ENCODE assay signal across 27 cellular contexts in the genomic region with DNA sequence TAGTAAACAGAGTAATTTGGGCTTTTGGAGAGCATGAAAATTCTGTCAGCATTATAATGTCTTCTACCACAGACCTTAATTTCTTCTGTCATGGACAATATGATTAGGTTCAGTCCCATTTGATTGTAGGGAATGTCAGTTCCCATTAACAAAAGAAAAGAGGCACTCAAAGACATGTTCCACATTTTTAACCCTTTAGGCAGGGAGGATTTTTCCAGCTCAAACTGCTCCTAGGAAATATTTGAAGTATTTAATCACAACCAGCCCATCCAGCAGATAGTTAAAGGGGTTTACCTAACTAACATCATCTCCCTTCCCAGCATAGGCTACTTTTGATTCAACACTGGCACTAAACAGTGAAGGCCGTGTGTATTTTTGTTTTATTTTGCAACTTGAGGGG.
DNase-seq lines count a peak whose midpoint lies in the region; ATAC-seq and TF ChIP-seq lines count a peak whose summit lies in the region.
"Had no signal": no experiment of that assay in that cellular context is flagged by ENCODE, and none has a peak within 500 bp of the region (broad histone marks: within the 10 kb centered on the region; RNA-seq: fewer than 3 reads in every experiment).

No MANE protein-coding gene starts in this region.

- H3K4me1 Mint-ChIP-seq in WTC11 = peaks cover 76% of the 10 kb centered on the region
- H3K4me1 Mint-ChIP-seq: B cell; CD8-positive, alpha-beta memory T cell had no signal

- no peaks in the 10 kb centered on the region for H3K9me3 Mint-ChIP-seq in WTC11

- no peak overlapping the region for H2BK120ac ChIP-seq in neuronal stem cell (ENCODE audit: low read depth, low read length)

- H3K4me3 ChIP-seq in iPS-15b (ENCODE audit: low read depth, low read length) (peak overlapping the region; percentile 23), neuronal stem cell (ENCODE audit: low read length in 2 of 2) (no peak overlapping the region)
- H3K4me3 ChIP-seq: K562, Peyer's patch had no signal

- POLR2A ChIA-PET in WTC11 (lab: Charles Lee) = no interaction called here

- H3K4me1 ChIP-seq in iPS-15b (ENCODE audit: control insufficient read depth, insufficient read depth, low read length) = peaks cover 24% of the 10 kb centered on the region
- H3K4me1 ChIP-seq in neuronal stem cell (ENCODE audit: control insufficient read depth in 2 of 2, insufficient read depth in 1 of 2, low read depth in 1 of 2, low read length in 2 of 2) = peaks cover 10 to 22% of the 10 kb centered on the region in 2 donors
- H3K4me1 ChIP-seq: Peyer's patch had no signal

- H2AK5ac ChIP-seq in neuronal stem cell (ENCODE audit: low read depth, low read length) = no peak overlapping the region

- no peaks in the 10 kb centered on the region for H3K79me1 ChIP-seq in neuronal stem cell (ENCODE audit: low read depth, low read length)

- peak overlapping the region; percentile 99 for H3K4me3 Mint-ChIP-seq in WTC11
- H3K4me3 Mint-ChIP-seq: B cell; CD8-positive, alpha-beta memory T cell had no signal

- no peak overlapping the region for H4K8ac ChIP-seq in neuronal stem cell (ENCODE audit: low read depth, low read length)

- no peak overlapping the region for H3K23ac ChIP-seq in neuronal stem cell (ENCODE audit: low read depth, low read length, poor library complexity)

- H3K4me2 ChIP-seq in neuronal stem cell (ENCODE audit: insufficient read depth, low read length, poor library complexity, severe bottlenecking) = peak overlapping the region; percentile 57

- H4K91ac ChIP-seq in neuronal stem cell (ENCODE audit: low read depth, low read length, poor library complexity) = no peak overlapping the region

- H3K36me3 ChIP-seq in iPS-15b (ENCODE audit: control insufficient read depth, insufficient read depth, low read length) (peaks cover 28% of the 10 kb centered on the region), neuronal stem cell (replicated peaks in 1 of 2; ENCODE audit: control insufficient read depth in 2 of 2, insufficient read depth in 2 of 2, low read length in 2 of 2) (no peaks in the 10 kb centered on the region)
- H3K36me3 ChIP-seq: Peyer's patch had no signal

- no peaks in the 10 kb centered on the region for H3K27me3 ChIP-seq in iPS-15b (ENCODE audit: control insufficient read depth, insufficient read depth, low read length)
- H3K27me3 ChIP-seq in neuronal stem cell (ENCODE audit: control insufficient read depth in 3 of 3, insufficient read depth in 3 of 3, low read depth in 1 of 3, low read length in 3 of 3) = no peaks in the 10 kb centered on the region
- H3K27me3 ChIP-seq: Peyer's patch had no signal

- no peak overlapping the region for H3K4ac ChIP-seq in neuronal stem cell (ENCODE audit: low read length)

- H3K18ac ChIP-seq in neuronal stem cell (ENCODE audit: low read length) = no peak overlapping the region

- no peak; the same call in 1 of the 2 replicates for ATAC-seq in WTC11
- ATAC-seq in esophagus mucosa = no peak
- ATAC-seq: K562 had no signal

- DNase-seq in ELF-1 (ENCODE audit: low read depth, low spot score) (peak; percentile 4), WTC11 (ENCODE audit: low spot score) (no peak), neuronal stem cell (ENCODE audit: low spot score) (peak; percentile 42), NOMO-1 treated with DMSO at 0.1 percent for 48 hours (lab: John Stamatoyannopoulos, UW; ENCODE audit: unreplicated experiment) (no peak), kidney glomerular epithelial cell (lab: John Stamatoyannopoulos, UW) (no peak)
- DNase-seq: CD8-positive, alpha-beta memory T cell; DMS 273 treated with DMSO at 0.1 percent for 48 hours; DMS79; EL; GF-D8; Kasumi-1; NCI-H1092 treated with DMSO at 0.1 percent for 48 hours; NCI-H1436; NCI-H187; NCI-H2171 treated with DMSO at 0.1 percent for 48 hours; NCI-H345; NCI-H524; NCI-H774; NK-92 treated with Interleukin-12 subunit alpha and Interleukin-12 subunit beta, amount 100 ng/mL, for 24 hours; Peyer's patch; SHP77 treated with DMSO at 0.1 percent for 48 hours had no signal

- H2BK15ac ChIP-seq in neuronal stem cell (ENCODE audit: low read length) = no peak overlapping the region

- H3K27me3 Mint-ChIP-seq in WTC11 (ENCODE audit: low read depth) = no peaks in the 10 kb centered on the region; the same call in 1 of the 2 replicates
- H3K27me3 Mint-ChIP-seq: B cell; CD8-positive, alpha-beta memory T cell had no signal

- H3K9me3 ChIP-seq in iPS-15b (ENCODE audit: control insufficient read depth, insufficient read depth, low read length) (no peaks in the 10 kb centered on the region), neuronal stem cell (replicated peaks in 1 of 2; ENCODE audit: control insufficient read depth in 2 of 2, insufficient read depth in 1 of 2, low read depth in 1 of 2, low read length in 2 of 2) (no peaks in the 10 kb centered on the region)
- H3K9me3 ChIP-seq: Peyer's patch had no signal

- no peak overlapping the region for H3K14ac ChIP-seq in neuronal stem cell (ENCODE audit: low read length)

- peak overlapping the region; percentile 27 for H2AFZ ChIP-seq in neuronal stem cell (ENCODE audit: low read length)

- peaks cover 83% of the 10 kb centered on the region for H3K36me3 Mint-ChIP-seq in WTC11
- H3K36me3 Mint-ChIP-seq: CD8-positive, alpha-beta memory T cell had no signal

- TF ChIP-seq CTCF in WTC11 (IDR thresholded peaks at IDR 0.05) = no peak

- no peak overlapping the region for H2BK12ac ChIP-seq in neuronal stem cell (ENCODE audit: low read length)

- H2BK5ac ChIP-seq in neuronal stem cell (ENCODE audit: low read length) = no peak overlapping the region

- peak overlapping the region; percentile 91 for H3K27ac ChIP-seq in neuronal stem cell (replicated peaks; ENCODE audit: low read length)
- H3K27ac ChIP-seq: 22Rv1, C4-2B, Peyer's patch had no signal

- H3K9ac ChIP-seq in iPS-15b (ENCODE audit: low read depth, low read length) = no peak overlapping the region
- H3K9ac ChIP-seq in neuronal stem cell (ENCODE audit: low read depth, low read length, poor library complexity) = no peak overlapping the region

- CTCF ChIA-PET in WTC11 (lab: Charles Lee) = interaction anchor here (2.1 kb wide), 1 partner anchor 21 kb away, joined by 5 read pairs; no protein-coding TSS in a partner anchor

- no CpG with 5 or more reads among the region's 1 CpG for WGBS in neuronal stem cell (ENCODE audit: extremely low coverage in 2 of 2, insufficient read length in 2 of 2, insufficient replicate concordance in 1 of 2), 2 donors

- peak overlapping the region; percentile 90 for H3K27ac Mint-ChIP-seq in WTC11
- H3K27ac Mint-ChIP-seq: B cell; CD8-positive, alpha-beta memory T cell had no signal

TF ChIP-seq in WTC11, 78 proteins besides CTCF, POLR2A, EP300 and RAD21 (continues in another document):
- TF ChIP-seq, protein P1, sequence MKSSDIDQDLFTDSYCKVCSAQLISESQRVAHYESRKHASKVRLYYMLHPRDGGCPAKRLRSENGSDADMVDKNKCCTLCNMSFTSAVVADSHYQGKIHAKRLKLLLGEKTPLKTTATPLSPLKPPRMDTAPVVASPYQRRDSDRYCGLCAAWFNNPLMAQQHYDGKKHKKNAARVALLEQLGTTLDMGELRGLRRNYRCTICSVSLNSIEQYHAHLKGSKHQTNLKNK (CRISPR knock-in tag; IDR thresholded peaks at IDR 0.05) = no peak
- TF ChIP-seq, protein P2, sequence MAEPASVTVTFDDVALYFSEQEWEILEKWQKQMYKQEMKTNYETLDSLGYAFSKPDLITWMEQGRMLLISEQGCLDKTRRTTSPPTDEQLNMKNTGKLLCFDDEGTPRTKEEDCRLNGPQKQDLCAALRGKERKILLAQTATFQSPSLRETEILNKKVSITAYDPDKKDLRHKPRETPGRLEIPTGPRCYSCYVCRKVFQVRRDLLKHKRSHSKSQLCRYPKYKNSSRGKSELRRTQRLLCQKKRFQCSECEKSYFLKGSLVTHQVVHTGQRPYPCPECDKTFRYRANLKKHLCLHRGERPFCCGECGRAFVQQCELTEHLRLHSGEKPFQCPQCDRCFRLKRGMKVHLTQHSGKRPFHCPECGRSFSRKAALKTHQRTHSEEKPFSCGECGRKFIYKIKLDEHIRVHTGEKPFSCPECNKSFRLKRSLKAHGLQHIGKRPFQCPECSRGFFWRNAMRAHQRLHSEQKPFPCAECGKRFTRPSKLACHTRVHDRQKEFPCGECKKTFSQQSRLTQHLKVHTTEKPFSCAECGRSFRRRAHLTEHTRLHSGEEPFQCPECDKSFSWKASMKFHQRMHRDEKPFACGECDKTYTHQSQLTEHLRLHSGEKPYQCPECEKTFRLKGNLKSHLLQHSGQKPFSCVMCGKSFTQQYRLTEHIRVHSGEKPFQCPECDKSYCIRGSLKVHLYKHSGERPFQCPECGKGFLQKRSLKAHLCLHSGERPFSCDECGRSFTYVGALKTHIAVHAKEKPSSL (CRISPR knock-in tag; conservative IDR thresholded peaks at IDR 0.05) = no peak
- TF ChIP-seq ERG (CRISPR knock-in tag; IDR thresholded peaks at IDR 0.05) = no peak
- TF ChIP-seq, protein P3, sequence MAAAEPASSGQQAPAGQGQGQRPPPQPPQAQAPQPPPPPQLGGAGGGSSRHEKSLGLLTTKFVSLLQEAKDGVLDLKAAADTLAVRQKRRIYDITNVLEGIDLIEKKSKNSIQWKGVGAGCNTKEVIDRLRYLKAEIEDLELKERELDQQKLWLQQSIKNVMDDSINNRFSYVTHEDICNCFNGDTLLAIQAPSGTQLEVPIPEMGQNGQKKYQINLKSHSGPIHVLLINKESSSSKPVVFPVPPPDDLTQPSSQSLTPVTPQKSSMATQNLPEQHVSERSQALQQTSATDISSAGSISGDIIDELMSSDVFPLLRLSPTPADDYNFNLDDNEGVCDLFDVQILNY (CRISPR knock-in tag; IDR thresholded peaks at IDR 0.05) = no peak

Comparison
In these comparisons a context has a peak if more than half of its experiments do, and no peak if none do; other contexts are left out.
1. DNase-seq: peak in ELF-1 (single experiment) and neuronal stem cell (single experiment); none in WTC11 (single experiment), NOMO-1 treated with DMSO at 0.1 percent for 48 hours (single experiment) and kidney glomerular epithelial cell (single experiment).